16 cellular contexts compared by ENCODE assay signal in the genomic region with DNA sequence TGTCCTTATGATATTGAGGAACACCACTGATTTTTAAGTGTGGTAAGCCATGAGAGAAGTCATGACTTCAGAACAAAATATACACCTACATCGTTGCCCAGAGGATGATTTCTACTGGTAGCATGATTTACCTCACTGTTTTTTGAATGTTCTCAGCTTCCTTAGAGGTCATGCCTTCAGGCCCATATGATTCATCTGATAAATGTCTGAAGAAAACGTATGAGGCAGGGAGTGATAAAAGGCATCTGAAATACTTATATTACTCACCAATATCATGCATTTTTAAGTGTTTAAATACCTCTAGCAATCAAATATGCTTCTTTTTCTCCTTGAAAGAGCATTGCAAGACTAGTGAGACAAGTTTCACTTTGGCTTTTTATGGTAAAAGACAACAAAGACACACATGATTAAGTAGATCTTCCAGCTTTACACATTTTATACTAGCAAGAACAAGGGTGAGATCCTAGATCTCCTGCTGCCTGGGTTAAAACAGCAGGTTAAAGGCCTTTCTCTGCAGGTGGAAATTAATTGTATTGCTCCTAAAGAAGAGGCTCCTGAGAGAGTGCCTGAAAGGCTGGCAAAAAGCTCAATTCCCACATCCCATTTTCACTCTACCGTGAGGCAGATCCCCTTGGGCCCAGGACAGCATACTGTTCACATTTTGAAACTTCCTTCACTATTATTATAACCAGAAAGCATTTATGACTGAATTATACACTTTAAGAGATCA.
DNase-seq lines count a peak whose midpoint lies in the region; ATAC-seq, FAIRE-seq and TF ChIP-seq lines count a peak whose summit lies in the region.
"Had no signal": no experiment of that assay in that cellular context is flagged by ENCODE, and none has a peak within 500 bp of the region (broad histone marks: within the 10 kb centered on the region; RNA-seq: fewer than 3 reads in every experiment).

No MANE protein-coding gene starts in this region.

- ATAC-seq in A549 (peak; percentile 68 to 84; a peak in 4 of 6 replicates), HepG2 (no peak), HG02852 (IDR thresholded peaks at IDR 0.05; ENCODE audit: unreplicated experiment) (no peak)
- no peak for ATAC-seq in activated CD8-positive, alpha-beta T cell treated with anti-CD3 and anti-CD28 coated beads, Interleukin-2, amount 10 ng/mL, durations not matched to agents 7 days and 5 days

- no peak overlapping the region for H3K9ac ChIP-seq in HepG2 (ENCODE audit: insufficient read depth, low read depth, low read length)

- TF ChIP-seq RAD21 in A549 (conservative IDR thresholded peaks at IDR 0.05 in 1 of 2, IDR thresholded peaks at IDR 0.05 in 1 of 2): no peak
- TF ChIP-seq RAD21 in HepG2 (CRISPR knock-in tag; IDR thresholded peaks at IDR 0.05): no peak

- no peak overlapping the region for H2AFZ ChIP-seq in HepG2 (ENCODE audit: low read length)
- H2AFZ ChIP-seq: hepatocyte had no signal

- TF ChIP-seq EP300 in A549 (IDR thresholded peaks at IDR 0.05) (no peak), HepG2 (IDR thresholded peaks at IDR 0.05; ENCODE audit: low read depth in 2 of 2, low read length in 2 of 2) (no peak), HepG2 (CRISPR knock-in tag; IDR thresholded peaks at IDR 0.05; ENCODE audit: borderline replicate concordance) (no peak)

- H3K27ac ChIP-seq in A549 (peak overlapping the region; percentile 52 to 64; a peak in 5 of 6 replicates), HepG2 (ENCODE audit: extremely low read length, insufficient read depth, low read length) (no peak overlapping the region)
- H3K27ac ChIP-seq: hepatocyte, suprapubic skin had no signal

- H3K4me1 ChIP-seq in A549 (no peaks in the 10 kb centered on the region), HepG2 (ENCODE audit: insufficient read depth, low read length) (no peaks in the 10 kb centered on the region)
- H3K4me1 ChIP-seq: BE2C, suprapubic skin had no signal

- CTCF ChIA-PET in A549 (lab: Yijun Ruan, JAX) (no interaction called here), HepG2 (lab: Yijun Ruan, JAX; ENCODE audit: low intra/inter-chr PET ratio, low total read pairs) (no interaction called here)
- CTCF ChIA-PET in activated CD8-positive, alpha-beta T cell treated with anti-CD3 and anti-CD28 coated beads, Interleukin-2, amount 10 ng/mL, durations not matched to agents 7 days and 5 days (lab: Charles Lee): no interaction called here

- H3K9me3 ChIP-seq in A549 (no peaks in the 10 kb centered on the region), HepG2 (ENCODE audit: low read length) (peaks cover 27% of the 10 kb centered on the region)
- H3K9me3 ChIP-seq: BE2C, suprapubic skin had no signal

- BruUV-seq in HepG2 (replicated peaks; lab: Mats Ljungman, UMichigan): no TSS peak

- no peak for FAIRE-seq in A549 (lab: Jason Lieb, UNC)
- FAIRE-seq in HepG2 (lab: Jason Lieb, UNC): no peak

- H3K4me3 ChIP-seq in A549 (no peak overlapping the region), WI38 (ENCODE audit: low read depth, low read length) (0 out of 2 replicates have a peak overlapping the region, but pooled peaks have one; percentile 12), HepG2 (replicated peaks in 1 of 3; ENCODE audit: insufficient read depth in 1 of 3, low read depth in 2 of 3, low read length in 3 of 3) (no peak overlapping the region)
- H3K4me3 ChIP-seq: hepatocyte, suprapubic skin had no signal

- no peaks in the 10 kb centered on the region for H3K27me3 Mint-ChIP-seq in HFFc6 (ENCODE audit: insufficient read depth)
- no peaks in the 10 kb centered on the region for H3K27me3 Mint-ChIP-seq in activated CD8-positive, alpha-beta T cell treated with anti-CD3 and anti-CD28 coated beads, Interleukin-2, amount 10 ng/mL, durations not matched to agents 7 days and 5 days (ENCODE audit: low read depth)
- H3K27me3 Mint-ChIP-seq: memory B cell had no signal

- TF ChIP-seq POLR2A in A549 (IDR thresholded peaks at IDR 0.05; ENCODE audit: low read length) (no peak), HepG2 (IDR thresholded peaks at IDR 0.05; ENCODE audit: insufficient read depth in 1 of 2, low read depth in 2 of 2, low read length in 2 of 2) (no peak)

- H3K4me2 ChIP-seq in A549: peak overlapping the region; percentile 54
- H3K4me2 ChIP-seq in HepG2 (ENCODE audit: low read depth, low read length): no peak overlapping the region
- H3K4me2 ChIP-seq: hepatocyte had no signal

- no peaks in the 10 kb centered on the region for H4K20me1 ChIP-seq in HepG2 (ENCODE audit: insufficient read depth, low read length)

- peaks cover 18% of the 10 kb centered on the region for H3K9me3 Mint-ChIP-seq in HFFc6
- no peaks in the 10 kb centered on the region for H3K9me3 Mint-ChIP-seq in activated CD8-positive, alpha-beta T cell treated with anti-CD3 and anti-CD28 coated beads, Interleukin-2, amount 10 ng/mL, durations not matched to agents 7 days and 5 days (ENCODE audit: insufficient read depth)

- intact Hi-C loops in HepG2 (cut with micrococcal nuclease; ENCODE audit: unreplicated experiment): no loop called here

- H3K27me3 ChIP-seq in HepG2 (ENCODE audit: control insufficient read depth in 1 of 2, insufficient read depth in 2 of 2, low read length in 2 of 2): no peaks in the 10 kb centered on the region
- H3K27me3 ChIP-seq: BE2C, hepatocyte, suprapubic skin had no signal

- peaks cover 20% of the 10 kb centered on the region for H3K36me3 Mint-ChIP-seq in HFFc6 (ENCODE audit: low read depth)
- H3K36me3 Mint-ChIP-seq in activated CD8-positive, alpha-beta T cell treated with anti-CD3 and anti-CD28 coated beads, Interleukin-2, amount 10 ng/mL, durations not matched to agents 7 days and 5 days (ENCODE audit: low read depth): no peaks in the 10 kb centered on the region
- H3K36me3 Mint-ChIP-seq: memory B cell had no signal

- no peaks in the 10 kb centered on the region for H3K79me2 ChIP-seq in HepG2 (ENCODE audit: insufficient read depth, low read length)
- H3K79me2 ChIP-seq: hepatocyte had no signal

- H3K4me3 Mint-ChIP-seq in HFFc6: peak overlapping the region; percentile 81
- no peak overlapping the region for H3K4me3 Mint-ChIP-seq in activated CD8-positive, alpha-beta T cell treated with anti-CD3 and anti-CD28 coated beads, Interleukin-2, amount 10 ng/mL, durations not matched to agents 7 days and 5 days
- H3K4me3 Mint-ChIP-seq: memory B cell had no signal

- DNase-seq in A549 (ENCODE audit: low read depth in 1 of 2, low spot score in 1 of 2) (peak; percentile 1 to 39), HFFc6 (peak; percentile 79), iPS-NIHi7 (ENCODE audit: extremely low spot score) (peak; percentile 12), HepG2 (ENCODE audit: low spot score) (no peak), MV-4-11 (lab: John Stamatoyannopoulos, UW) (no peak)
- no peak for DNase-seq in activated CD8-positive, alpha-beta T cell treated with anti-CD3 and anti-CD28 coated beads, Interleukin-2, amount 10 ng/mL, durations not matched to agents 7 days and 5 days
- DNase-seq: activated gamma-delta T cell, BE2C, cortex of kidney, NCI-H1092 treated with DMSO at 0.1 percent for 48 hours, NCI-H82 had no signal

- TF ChIP-seq CTCF in A549 (IDR thresholded peaks at IDR 0.05) (no peak), HFFc6 (IDR thresholded peaks at IDR 0.05) (no peak), WI38 (IDR thresholded peaks at IDR 0.05; ENCODE audit: low read depth, low read length) (no peak), HepG2 (CRISPR knock-in tag; IDR thresholded peaks at IDR 0.05) (no peak)

- peak overlapping the region; percentile 87 for H3K27ac Mint-ChIP-seq in HFFc6
- H3K27ac Mint-ChIP-seq in activated CD8-positive, alpha-beta T cell treated with anti-CD3 and anti-CD28 coated beads, Interleukin-2, amount 10 ng/mL, durations not matched to agents 7 days and 5 days: no peak overlapping the region
- H3K27ac Mint-ChIP-seq: memory B cell had no signal

- in situ Hi-C loops in HepG2 (cut with HindIII; ENCODE audit: extremely low pct_ligation_motif_present, low pct_unique_long_range_greater_than_20kb): no loop called here

- POLR2A ChIA-PET in A549 (lab: Yijun Ruan, JAX): no interaction called here
- POLR2A ChIA-PET in HepG2 (lab: Yijun Ruan, JAX): no interaction called here
- POLR2A ChIA-PET in activated CD8-positive, alpha-beta T cell treated with anti-CD3 and anti-CD28 coated beads, Interleukin-2, amount 10 ng/mL, durations not matched to agents 7 days and 5 days (lab: Charles Lee): no interaction called here

- peaks cover 29% of the 10 kb centered on the region for H3K4me1 Mint-ChIP-seq in HFFc6 (ENCODE audit: low read depth)
- H3K4me1 Mint-ChIP-seq in activated CD8-positive, alpha-beta T cell treated with anti-CD3 and anti-CD28 coated beads, Interleukin-2, amount 10 ng/mL, durations not matched to agents 7 days and 5 days (ENCODE audit: low read depth): no peaks in the 10 kb centered on the region
- H3K4me1 Mint-ChIP-seq: memory B cell had no signal

- no peaks in the 10 kb centered on the region for H3K36me3 ChIP-seq in HepG2 (replicated peaks in 1 of 2; ENCODE audit: control insufficient read depth in 1 of 2, insufficient read depth in 2 of 2, low read length in 2 of 2)
- H3K36me3 ChIP-seq: BE2C, suprapubic skin had no signal

- WGBS in A549 (ENCODE audit: missing lambda C conversion rate): 4% methylated on average over 3 of the region's 3 CpGs
- WGBS in HepG2 (ENCODE audit: low lambda C conversion rate): 4% methylated on average over 3 of the region's 3 CpGs

TF ChIP-seq in A549, 52 proteins besides CTCF, POLR2A, EP300 and RAD21 (continues in another document):
- TF ChIP-seq KDM5A (IDR thresholded peaks at IDR 0.05): no peak
- no peak for TF ChIP-seq FOXS1 (CRISPR knock-in tag; IDR thresholded peaks at IDR 0.05)
- TF ChIP-seq CBX2 (IDR thresholded peaks at IDR 0.05; ENCODE audit: borderline replicate concordance, low read depth): no peak
- no peak for TF ChIP-seq ZC3H11A (IDR thresholded peaks at IDR 0.05)
- TF ChIP-seq FOSB (CRISPR knock-in tag; IDR thresholded peaks at IDR 0.05): no peak

TF ChIP-seq in HepG2, 621 proteins besides CTCF, POLR2A, EP300 and RAD21:
- TF ChIP-seq ZNF510 (CRISPR knock-in tag; IDR thresholded peaks at IDR 0.05; ENCODE audit: low read depth) (no peak), ZNF839 (CRISPR knock-in tag; IDR thresholded peaks at IDR 0.05; ENCODE audit: borderline replicate concordance) (no peak), AGO2 (optimal IDR thresholded peaks at IDR 0.05; ENCODE audit: low read depth, low read length) (no peak), PLRG1 (conservative IDR thresholded peaks at IDR 0.05) (no peak), ZNF552 (CRISPR knock-in tag; IDR thresholded peaks at IDR 0.05; ENCODE audit: borderline replicate concordance) (no peak)
- TF ChIP-seq, protein P1, sequence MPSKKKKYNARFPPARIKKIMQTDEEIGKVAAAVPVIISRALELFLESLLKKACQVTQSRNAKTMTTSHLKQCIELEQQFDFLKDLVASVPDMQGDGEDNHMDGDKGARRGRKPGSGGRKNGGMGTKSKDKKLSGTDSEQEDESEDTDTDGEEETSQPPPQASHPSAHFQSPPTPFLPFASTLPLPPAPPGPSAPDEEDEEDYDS (CRISPR knock-in tag; IDR thresholded peaks at IDR 0.05): no peak

Comparison
In these comparisons a context has a peak if more than half of its experiments do, and no peak if none do; other contexts are left out.
1. ATAC-seq: peak in A549 (2 of 2); none in HepG2 (single experiment), HG02852 (single experiment) and activated CD8-positive, alpha-beta T cell treated with anti-CD3 and anti-CD28 coated beads, Interleukin-2, amount 10 ng/mL, durations not matched to agents 7 days and 5 days (single experiment).
2. DNase-seq: peak in A549 (2 of 2), HFFc6 (single experiment) and iPS-NIHi7 (single experiment); none in HepG2 (single experiment), activated CD8-positive, alpha-beta T cell treated with anti-CD3 and anti-CD28 coated beads, Interleukin-2, amount 10 ng/mL, durations not matched to agents 7 days and 5 days (single experiment) and MV-4-11 (single experiment).